In genomic region chr19:10259162-10259905, GRCh38 we compare ENCODE assay signal across 8 cellular contexts. TPM values are rescaled to one million over a fixed set of nuclear protein-coding genes. Genes with fewer than 3 reads are reported as not detected.
DNase-seq lines count a peak whose midpoint lies in the region; ATAC-seq and TF ChIP-seq lines count a peak whose summit lies in the region.

No MANE protein-coding gene starts in this region.

- H3K36me3 ChIP-seq in adrenal gland (replicated peaks in 1 of 2) = peaks cover 0 to 43% of the 10 kb centered on the region in 2 donors
- H3K36me3 ChIP-seq in right atrium auricular region = peaks cover 51% of the 10 kb centered on the region

- no peak overlapping the region for H3K27ac ChIP-seq in adrenal gland
- no peak overlapping the region for H3K27ac ChIP-seq in right atrium auricular region

- ATAC-seq in sciatic nerve (peak; percentile 55), HG03135 (IDR thresholded peaks at IDR 0.05; ENCODE audit: unreplicated experiment) (no peak), HG03159 (IDR thresholded peaks at IDR 0.05; ENCODE audit: unreplicated experiment) (no peak)

- H3K4me1 Mint-ChIP-seq in T-helper 1 cell treated with Interleukin-12 subunit alpha and Interleukin-12 subunit beta and Interleukin-4 antibody, amounts not matched to agents 30 μg/mL and 1 μg/mL, for 36 hours (ENCODE audit: low read depth) = peaks cover 17% of the 10 kb centered on the region

- TF ChIP-seq POLR2A in adrenal gland (IDR thresholded peaks at IDR 0.05) = no peak

- TF ChIP-seq CTCF in GM10266 (IDR thresholded peaks at IDR 0.05; ENCODE audit: control insufficient read depth, insufficient read depth, low read depth, missing control alignments) = peak; percentile 76
- peak; percentile 45 to 72 (median 69) for TF ChIP-seq CTCF in adrenal gland (IDR thresholded peaks at IDR 0.05)
- peak; percentile 57 to 72 for TF ChIP-seq CTCF in right atrium auricular region (IDR thresholded peaks at IDR 0.05)

- DNase-seq in GM10266 (ENCODE audit: extremely low spot score) (peak; percentile 83), NCI-H1417 (lab: John Stamatoyannopoulos, UW) (peak; percentile 52 to 91 (median 67)), adrenal gland (peak; percentile 80 to 95 (median 90)), right atrium auricular region (ENCODE audit: low spot score) (peak; percentile 87), sciatic nerve (ENCODE audit: low spot score) (peak; percentile 91)

- H3K4me1 ChIP-seq in adrenal gland (replicated peaks in 1 of 2) = no peaks in the 10 kb centered on the region
- peaks cover 0 to 7% of the 10 kb centered on the region in 2 donors for H3K4me1 ChIP-seq in right atrium auricular region

- no peaks in the 10 kb centered on the region for H3K27me3 Mint-ChIP-seq in T-helper 1 cell treated with Interleukin-12 subunit alpha and Interleukin-12 subunit beta and Interleukin-4 antibody, amounts not matched to agents 30 μg/mL and 1 μg/mL, for 36 hours (ENCODE audit: low read depth)

- no peak overlapping the region for H3K4me3 ChIP-seq in adrenal gland
- no peak overlapping the region for H3K4me3 ChIP-seq in right atrium auricular region

- peaks cover 19% of the 10 kb centered on the region for H3K36me3 Mint-ChIP-seq in T-helper 1 cell treated with Interleukin-12 subunit alpha and Interleukin-12 subunit beta and Interleukin-4 antibody, amounts not matched to agents 30 μg/mL and 1 μg/mL, for 36 hours (ENCODE audit: low read depth)

- no peaks in the 10 kb centered on the region for H3K9me3 Mint-ChIP-seq in T-helper 1 cell treated with Interleukin-12 subunit alpha and Interleukin-12 subunit beta and Interleukin-4 antibody, amounts not matched to agents 30 μg/mL and 1 μg/mL, for 36 hours

- intact Hi-C loops in adrenal gland (cut with DNase I) (loop anchor here in 1 of 2 donors (10.0 kb wide), 1 partner anchor 325 kb away; the partner anchor contains the start of gene OLFM2), sciatic nerve (cut with DNase I) (loop anchor here (10.0 kb wide), 1 partner anchor 325 kb away; the partner anchor contains the start of gene OLFM2)

- H3K27ac Mint-ChIP-seq in T-helper 1 cell treated with Interleukin-12 subunit alpha and Interleukin-12 subunit beta and Interleukin-4 antibody, amounts not matched to agents 30 μg/mL and 1 μg/mL, for 36 hours = peak overlapping the region; percentile 89

- 54 to 72% (median 59%) methylated on average over 17 to 32 of the region's 32 CpGs for WGBS in adrenal gland, 4 donors

- H3K4me3 Mint-ChIP-seq in T-helper 1 cell treated with Interleukin-12 subunit alpha and Interleukin-12 subunit beta and Interleukin-4 antibody, amounts not matched to agents 30 μg/mL and 1 μg/mL, for 36 hours = peak overlapping the region; percentile 34

- no peaks in the 10 kb centered on the region for H3K27me3 ChIP-seq in adrenal gland
- no peaks in the 10 kb centered on the region for H3K27me3 ChIP-seq in right atrium auricular region

- H3K9me3 ChIP-seq in adrenal gland (replicated peaks in 1 of 3) (no peaks in the 10 kb centered on the region), right atrium auricular region (no peaks in the 10 kb centered on the region)

RNA-seq across cellular contexts. Expression of gene MRPL4, which starts 7.3 kb away (rescaled TPM):
- total RNA-seq in adrenal gland (100 to 1,000 TPM in 1 of 8 donors, 10 to 100 TPM in 7; 43.7 to 123 (median 86.0) TPM), right atrium auricular region (10 to 100 TPM; 75.9 to 86.3 TPM), sciatic nerve (29.3 TPM)
- 10 to 100 TPM; 33.4 to 56.4 (median 43.8) TPM for polyA plus RNA-seq in adrenal gland

RNA-seq across cellular contexts. Expression of gene ICAM1, which starts 11.6 kb away (rescaled TPM):
- total RNA-seq in adrenal gland = 10 to 100 TPM; 12.2 to 90.4 (median 34.4) TPM
- 10 to 100 TPM in 2 of 3 donors, 1 to 10 TPM in 1; 8.8 to 27.6 (median 13.5) TPM for polyA plus RNA-seq in adrenal gland
- total RNA-seq in right atrium auricular region = 10 to 100 TPM; 15.2 to 24.4 TPM
- total RNA-seq in sciatic nerve = 30.7 TPM

RNA-seq across cellular contexts. Expression of gene ICAM4, which starts 27.4 kb away (rescaled TPM):
- 1 to 10 TPM in 1 of 8 donors, under 1 TPM in 4, not detected in 3; 0.39 to 1.0 (median 0.53) TPM for total RNA-seq in adrenal gland
- polyA plus RNA-seq in adrenal gland = under 1 TPM in 2 of 3 donors, not detected in 1; 0.34 to 0.48 TPM
- under 1 TPM in 1 of 2 donors, not detected in 1; 0.55 TPM for total RNA-seq in right atrium auricular region
- total RNA-seq in sciatic nerve = not detected

RNA-seq across cellular contexts. Expression of gene S1PR2, which starts 28.2 kb away (rescaled TPM):
- total RNA-seq in adrenal gland (1 to 10 TPM; 2.1 to 9.5 (median 6.6) TPM), right atrium auricular region (10 to 100 TPM in 1 of 2 donors, 1 to 10 TPM in 1; 4.3 to 14.7 TPM), sciatic nerve (15.9 TPM)
- 1 to 10 TPM; 1.6 to 3.5 (median 3.1) TPM for polyA plus RNA-seq in adrenal gland

RNA-seq across cellular contexts. Expression of gene ICAM5, which starts 30.4 kb away (rescaled TPM):
- total RNA-seq in adrenal gland (1 to 10 TPM in 1 of 8 donors, under 1 TPM in 5, not detected in 2; 0.13 to 2.2 (median 0.50) TPM), right atrium auricular region (1 to 10 TPM in 1 of 2 donors, under 1 TPM in 1; 0.22 to 1.7 TPM), sciatic nerve (1.6 TPM)
- polyA plus RNA-seq in adrenal gland = under 1 TPM in 2 of 3 donors, not detected in 1; 0.20 to 0.64 TPM
